1 cellular context compared by ENCODE assay signal in the genomic region with DNA sequence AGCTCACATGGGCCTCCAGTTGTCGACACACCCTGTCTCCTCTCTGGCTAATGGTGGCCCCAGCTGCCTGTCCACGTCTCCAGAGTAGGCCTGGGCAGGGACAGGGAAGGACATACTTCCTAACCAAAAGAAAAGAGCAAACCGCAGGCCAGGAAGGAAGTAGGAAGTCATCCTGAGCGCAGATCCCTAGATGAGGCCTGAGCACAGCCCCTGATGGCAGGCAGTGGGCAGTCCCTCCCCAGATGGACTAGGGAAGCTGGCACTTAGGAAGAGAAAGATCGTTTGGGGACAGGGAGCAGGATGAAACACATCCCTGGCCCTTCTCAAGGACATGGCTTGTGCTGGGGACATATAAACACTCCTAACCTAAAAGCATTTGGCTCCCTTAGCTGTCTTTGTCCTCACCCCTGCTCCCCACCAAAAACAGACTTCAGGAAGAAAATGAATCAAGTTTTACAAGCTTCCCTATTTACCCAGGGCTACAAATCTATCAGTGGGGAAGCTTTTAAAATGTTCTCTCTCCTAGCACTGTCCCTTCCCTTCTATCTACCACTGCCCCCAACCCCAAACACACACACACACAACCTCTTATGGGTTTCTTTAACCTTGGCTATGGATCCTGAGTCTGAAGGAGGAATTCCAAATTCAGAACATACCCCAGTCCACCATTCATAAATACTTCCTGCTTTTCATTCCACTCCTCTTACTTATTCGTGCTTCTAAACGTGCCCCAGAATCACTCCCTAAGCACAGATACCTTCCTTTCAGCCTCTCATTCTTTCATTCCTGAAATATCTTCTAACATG.
TF ChIP-seq lines count a peak whose summit lies in the region.

No MANE protein-coding gene starts in this region.

TF ChIP-seq in GM23338, 12 proteins besides CTCF, POLR2A, EP300 and RAD21 (continued from another document):
- no peak for TF ChIP-seq ZNF462 (CRISPR knock-in tag; IDR thresholded peaks at IDR 0.05)
- TF ChIP-seq EZH2phosphoT487 (IDR thresholded peaks at IDR 0.05; ENCODE audit: unreplicated experiment): no peak
TF ChIP-seq in GM23338: peak in this region for 0.
